In genomic region chr20:58274384-58274783, GRCh38 we compare ENCODE assay signal across 29 cellular contexts.
"Had no signal": no experiment of that assay in that cellular context is flagged by ENCODE, and none has a peak within 500 bp of the region (broad histone marks: within the 10 kb centered on the region; RNA-seq: fewer than 3 reads in every experiment).

No MANE protein-coding gene starts in this region.

- FAIRE-seq: bronchial epithelial cell, TTC549 had no signal

- DNase-seq: activated B cell treated with CpG ODN at 0.5 μM for 24 hours; activated CD4-positive, alpha-beta memory T cell treated with anti-CD3 and anti-CD28 coated beads for 36 hours; activated CD4-positive, alpha-beta T cell treated with anti-CD3 and anti-CD28 coated beads for 4 hours; activated CD4-positive, alpha-beta T cell treated with anti-CD3 and anti-CD28 coated beads, Interleukin-2, amount 10 ng/mL, durations not matched to agents 24 days and 14 days; activated CD4-positive, alpha-beta T cell treated with anti-CD3 and anti-CD28 coated beads, Interleukin-2, amount 50 U/mL, for 1 hour; activated CD4-positive, alpha-beta T cell treated with anti-CD3 and anti-CD28 coated beads, Interleukin-2, amount 50 U/mL, for 4 hours; activated CD4-positive, CD25-positive, alpha-beta regulatory T cell treated with anti-CD3 and anti-CD28 coated beads, Interleukin-2, amount 50 U/mL, for 72 hours; activated CD8-positive, alpha-beta memory T cell treated with anti-CD3 and anti-CD28 coated beads, Interleukin-2, amount 50 U/mL, for 4 hours; activated CD8-positive, alpha-beta T cell treated with anti-CD3 and anti-CD28 coated beads for 36 hours; activated effector memory CD4-positive, alpha-beta T cell treated with anti-CD3 and anti-CD28 coated beads, Interleukin-2, amount 50 U/mL, for 16 hours; activated gamma-delta T cell treated with Interleukin-2 at 50 U/mL for 16 hours; activated naive CD4-positive, alpha-beta T cell; activated naive CD4-positive, alpha-beta T cell treated with anti-CD3 and anti-CD28 coated beads for 36 hours; activated naive CD4-positive, alpha-beta T cell treated with anti-CD3 and anti-CD28 coated beads, Interleukin-2, amount 50 U/mL, for 16 hours; activated naive CD8-positive, alpha-beta T cell treated with anti-CD3 and anti-CD28 coated beads, Interleukin-2, amount 10 ng/mL, durations not matched to agents 7 days and 5 days; activated naive CD8-positive, alpha-beta T cell treated with anti-CD3 and anti-CD28 coated beads, Interleukin-2, amount 50 U/mL, for 24 hours; activated T-cell treated with anti-CD3 and anti-CD28 coated beads for 4 hours; activated T-cell treated with anti-CD3 and anti-CD28 coated beads, Interleukin-2, amount 50 U/mL, for 1 hour; activated T-cell treated with anti-CD3 and anti-CD28 coated beads, Interleukin-2, amount 50 U/mL, for 4 hours; activated T-cell treated with anti-CD3 and anti-CD28 coated beads, Interleukin-2, amount 50 U/mL, for 72 hours; amygdala; anterior cingulate cortex; caudate nucleus; cerebellar nuclear complex; colonic mucosa; T-helper 2 cell; T-helper 9 cell had no signal
